8 cellular contexts compared by ENCODE assay signal in the genomic region with DNA sequence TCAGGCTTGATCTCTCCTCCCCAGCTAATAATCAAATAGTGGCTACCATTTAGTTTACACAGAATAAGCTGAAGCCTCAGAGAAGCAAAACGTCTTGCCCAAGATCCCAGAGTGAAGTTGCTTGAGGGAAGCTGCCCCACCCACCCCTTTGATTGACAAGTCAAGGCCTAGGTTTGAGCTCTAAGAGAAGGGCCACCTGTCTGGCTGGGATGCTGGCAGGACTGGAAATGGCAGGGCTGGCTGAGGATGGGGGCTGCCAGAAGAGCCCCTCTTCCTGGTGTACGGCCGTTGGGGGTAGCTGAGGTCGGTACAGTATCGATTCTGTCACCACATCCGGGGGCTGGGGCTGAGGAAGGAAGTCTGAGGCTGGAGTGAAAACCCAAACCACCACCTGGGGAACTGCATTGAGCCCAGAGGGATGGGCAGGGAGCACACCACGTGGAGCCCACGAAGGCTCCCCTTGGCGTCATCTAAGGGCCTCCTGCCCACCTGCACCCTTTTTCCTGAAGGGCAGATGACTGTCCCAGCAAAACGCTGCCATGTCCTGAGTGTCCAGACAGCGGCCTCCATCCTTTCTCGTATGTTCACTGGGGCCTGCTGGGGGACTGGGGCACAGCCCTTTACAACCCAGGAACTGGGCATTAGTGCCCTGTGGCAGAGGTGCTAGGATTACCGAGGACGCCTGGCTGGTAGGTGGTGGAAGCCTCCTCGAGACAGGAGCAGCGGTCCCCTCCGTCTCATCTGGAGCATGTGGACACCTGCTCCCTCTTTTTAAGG. TPM values are rescaled to one million over a fixed set of nuclear protein-coding genes. Genes with fewer than 3 reads are reported as not detected.
DNase-seq lines count a peak whose midpoint lies in the region; ATAC-seq and TF ChIP-seq lines count a peak whose summit lies in the region.

No MANE protein-coding gene starts in this region.

- peaks cover 43% of the 10 kb centered on the region for H3K36me3 ChIP-seq in BE2C

- TF ChIP-seq CTCF in BE2C (IDR thresholded peaks at IDR 0.05; ENCODE audit: low read depth, low read length), result no peak

- no peaks in the 10 kb centered on the region for H3K27me3 ChIP-seq in BE2C

- H3K4me3 ChIP-seq in BE2C (ENCODE audit: low read depth, low read length), result no peak overlapping the region

- no peaks in the 10 kb centered on the region for H3K9me3 ChIP-seq in BE2C

- ATAC-seq in GM19351 (IDR thresholded peaks at IDR 0.05; ENCODE audit: unreplicated experiment), result peak; percentile 35
- ATAC-seq in Right ventricle myocardium superior (ENCODE audit: poor library complexity), result no peak

- DNase-seq in NCI-H510A treated with DMSO at 0.1 percent for 48 hours (lab: John Stamatoyannopoulos, UW) (peak; percentile 3), activated T-cell treated with anti-CD3 and anti-CD28 coated beads for 1 hour (ENCODE audit: low read depth) (peak; percentile 38), Right ventricle myocardium superior (peak; percentile 45), nucleus accumbens (lab: John Stamatoyannopoulos, UW) (no peak), BE2C (no peak), NCI-H2107 (lab: John Stamatoyannopoulos, UW) (no peak)
- peak; percentile 35 to 55 for DNase-seq in stimulated activated CD4-positive, alpha-beta T cell treated with anti-CD3 and anti-CD28 coated beads, Interleukin-4, amount 100 ng/mL, for 4 hours

- no peaks in the 10 kb centered on the region; the same call in 1 of the 2 replicates for H3K4me1 ChIP-seq in BE2C

- intact Hi-C loops in Right ventricle myocardium superior (cut with DNase I), result no loop called here

RNA-seq across cellular contexts. Expression of gene PRKD2, which starts 1.4 kb away (rescaled TPM):
- 10.1 TPM for total RNA-seq in Right ventricle myocardium superior
- polyA plus RNA-seq in BE2C (2012; ENCODE audit: insufficient read depth, insufficient read length, low read depth), result 48.9 TPM

RNA-seq across cellular contexts. Expression of gene FKRP, which starts 27.5 kb away (rescaled TPM):
- total RNA-seq in Right ventricle myocardium superior, result 13.9 TPM
- 29.4 TPM for polyA plus RNA-seq in BE2C (2012; ENCODE audit: insufficient read depth, insufficient read length, low read depth)

RNA-seq across cellular contexts. Expression of gene STRN4, which starts 27.9 kb away (rescaled TPM):
- 38.4 TPM for total RNA-seq in Right ventricle myocardium superior
- polyA plus RNA-seq in BE2C (2012; ENCODE audit: insufficient read depth, insufficient read length, low read depth), result 237 TPM

RNA-seq across cellular contexts. Expression of gene DACT3, which starts 57.4 kb away (rescaled TPM):
- total RNA-seq in Right ventricle myocardium superior, result 15.2 TPM
- 16.0 TPM for polyA plus RNA-seq in BE2C (2012; ENCODE audit: insufficient read depth, insufficient read length, low read depth)

Comparison
In these comparisons a context has a peak if more than half of its experiments do, and no peak if none do; other contexts are left out.
1. DNase-seq: peak in NCI-H510A treated with DMSO at 0.1 percent for 48 hours (single experiment), activated T-cell treated with anti-CD3 and anti-CD28 coated beads for 1 hour (single experiment), Right ventricle myocardium superior (single experiment) and stimulated activated CD4-positive, alpha-beta T cell treated with anti-CD3 and anti-CD28 coated beads, Interleukin-4, amount 100 ng/mL, for 4 hours (2 of 2); none in nucleus accumbens (0 of 56), BE2C (single experiment) and NCI-H2107 (single experiment).